In the genomic region with DNA sequence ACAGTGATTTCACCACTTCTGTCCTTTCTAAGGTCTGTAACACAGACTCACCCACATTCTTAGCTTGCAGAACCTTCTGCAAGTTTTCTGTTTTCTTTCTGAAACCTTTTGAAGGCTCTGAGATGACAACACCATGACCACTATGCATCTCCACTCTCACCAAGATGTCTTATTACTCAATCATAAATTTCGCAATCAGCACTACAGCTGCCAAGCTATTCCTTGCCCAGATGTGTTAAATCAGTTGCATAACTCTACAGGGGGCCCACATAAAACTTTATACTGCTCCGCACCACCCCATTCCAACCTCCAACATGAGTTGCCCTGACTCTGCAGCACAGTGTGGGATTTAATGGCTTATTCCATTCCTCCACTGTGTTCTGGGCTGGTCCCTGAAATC, we compare ENCODE assay signal across 12 cellular contexts.
DNase-seq lines count a peak whose midpoint lies in the region; ATAC-seq and TF ChIP-seq lines count a peak whose summit lies in the region.
"Had no signal": no experiment of that assay in that cellular context is flagged by ENCODE, and none has a peak within 500 bp of the region (broad histone marks: within the 10 kb centered on the region; RNA-seq: fewer than 3 reads in every experiment).

No MANE protein-coding gene starts in this region.

- TF ChIP-seq CTCF in heart right ventricle (IDR thresholded peaks at IDR 0.05) (no peak), esophagus squamous epithelium (IDR thresholded peaks at IDR 0.05) (no peak)

- H3K4me1 ChIP-seq in heart right ventricle (peaks cover 0 to 7% (median 0%) of the 10 kb centered on the region in 9 donors), esophagus squamous epithelium (no peaks in the 10 kb centered on the region)
- H3K4me1 ChIP-seq: tibial artery had no signal

- H3K27me3 ChIP-seq in heart right ventricle (no peaks in the 10 kb centered on the region), esophagus squamous epithelium (no peaks in the 10 kb centered on the region)
- H3K27me3 ChIP-seq: tibial artery had no signal

- ATAC-seq in heart right ventricle, result peak in 5 of 8 donors; percentile 33 to 87 (median 46)
- no peak for ATAC-seq in HG03097 (IDR thresholded peaks at IDR 0.05; ENCODE audit: low FRiP score, unreplicated experiment)
- ATAC-seq: activated naive CD8-positive, alpha-beta T cell treated with anti-CD3 and anti-CD28 coated beads, Interleukin-2, amount 50 U/mL, for 24 hours had no signal

- WGBS in heart right ventricle, 2 donors, result 73 to 90% methylated on average over 2 of the region's 2 CpGs
- 56 to 77% methylated on average over 2 of the region's 2 CpGs for WGBS in esophagus squamous epithelium, 2 donors

- H3K27ac ChIP-seq in heart right ventricle, result no peak overlapping the region
- no peak overlapping the region for H3K27ac ChIP-seq in esophagus squamous epithelium
- H3K27ac ChIP-seq: tibial artery had no signal

- no peak for TF ChIP-seq POLR2A in esophagus squamous epithelium (IDR thresholded peaks at IDR 0.05)

- no peak overlapping the region for H3K4me3 ChIP-seq in heart right ventricle
- no peak overlapping the region for H3K4me3 ChIP-seq in esophagus squamous epithelium
- H3K4me3 ChIP-seq: tibial artery had no signal

- H3K36me3 ChIP-seq in heart right ventricle (no peaks in the 10 kb centered on the region), esophagus squamous epithelium (no peaks in the 10 kb centered on the region)
- H3K36me3 ChIP-seq: tibial artery had no signal

- intact Hi-C loops in heart right ventricle (cut with DNase I), result no loop called here
- intact Hi-C loops in esophagus squamous epithelium (cut with DNase I), result no loop called here

- H3K9me3 ChIP-seq in heart right ventricle, result peaks cover 0 to 3% (median 0%) of the 10 kb centered on the region in 11 donors
- no peaks in the 10 kb centered on the region for H3K9me3 ChIP-seq in esophagus squamous epithelium
- H3K9me3 ChIP-seq: tibial artery had no signal

- DNase-seq in AG08395 (ENCODE audit: low spot score) (peak; percentile 54), HS-5 (ENCODE audit: low read depth) (peak; percentile 89), T1000 (lab: John Stamatoyannopoulos, UW) (peak; percentile 42), heart right ventricle (no peak), dermis blood vessel endothelial cell (no peak), esophagus squamous epithelium (lab: John Stamatoyannopoulos, UW) (no peak)
- DNase-seq in activated naive CD4-positive, alpha-beta T cell treated with anti-CD3 and anti-CD28 coated beads, Interleukin-2, amount 50 U/mL, for 16 hours, result no peak
- DNase-seq: activated naive CD8-positive, alpha-beta T cell treated with anti-CD3 and anti-CD28 coated beads, Interleukin-2, amount 50 U/mL, for 24 hours; CD8-positive, alpha-beta memory T cell; occipital lobe had no signal

Comparison
In these comparisons a context has a peak if more than half of its experiments do, and no peak if none do; other contexts are left out.
1. DNase-seq: peak in AG08395 (single experiment), HS-5 (single experiment) and T1000 (single experiment); none in heart right ventricle (0 of 2), activated naive CD4-positive, alpha-beta T cell treated with anti-CD3 and anti-CD28 coated beads, Interleukin-2, amount 50 U/mL, for 16 hours (single experiment), dermis blood vessel endothelial cell (single experiment) and esophagus squamous epithelium (single experiment).